In genomic region chr2:171150694-171151285, GRCh38 we compare ENCODE assay signal across 30 cellular contexts. TPM values are rescaled to one million over a fixed set of nuclear protein-coding genes. Genes with fewer than 3 reads are reported as not detected.
DNase-seq lines count a peak whose midpoint lies in the region; ATAC-seq lines count a peak whose summit lies in the region.
"Had no signal": no experiment of that assay in that cellular context is flagged by ENCODE, and none has a peak within 500 bp of the region (broad histone marks: within the 10 kb centered on the region; RNA-seq: fewer than 3 reads in every experiment).

No MANE protein-coding gene starts in this region.

- peak overlapping the region in 1 of 2 donors; percentile 7 for H3K4me3 Mint-ChIP-seq in activated T-cell treated with anti-CD3 and anti-CD28 coated beads, Interleukin-2, amount 50 U/mL, for 72 hours
- H3K4me3 Mint-ChIP-seq: central memory CD8-positive, alpha-beta T cell; neural crest cell had no signal

- H3K36me3 Mint-ChIP-seq in activated T-cell treated with anti-CD3 and anti-CD28 coated beads, Interleukin-2, amount 50 U/mL, for 72 hours (ENCODE audit: insufficient read depth in 2 of 2) = peaks cover 0 to 2% of the 10 kb centered on the region in 2 donors

- peaks cover 73% of the 10 kb centered on the region for H3K4me1 Mint-ChIP-seq in activated T-cell treated with anti-CD3 and anti-CD28 coated beads, Interleukin-2, amount 50 U/mL, for 72 hours (ENCODE audit: low read depth)

- intact Hi-C loops in posterior vena cava (cut with DNase I) = no loop called here

- ATAC-seq in activated T-cell treated with anti-CD3 and anti-CD28 coated beads, Interleukin-2, amount 50 U/mL, for 72 hours (replicated peaks in 1 of 2) = peak; percentile 59 to 88
- ATAC-seq in HG03139 (IDR thresholded peaks at IDR 0.05; ENCODE audit: unreplicated experiment) (no peak), HG02885 (IDR thresholded peaks at IDR 0.05; ENCODE audit: poor library complexity, unreplicated experiment) (no peak)
- ATAC-seq: left lung had no signal

- no peaks in the 10 kb centered on the region for H3K9me3 Mint-ChIP-seq in activated T-cell treated with anti-CD3 and anti-CD28 coated beads, Interleukin-2, amount 50 U/mL, for 72 hours
- H3K9me3 Mint-ChIP-seq: central memory CD8-positive, alpha-beta T cell; neural crest cell had no signal

- no peaks in the 10 kb centered on the region for H3K27me3 Mint-ChIP-seq in activated T-cell treated with anti-CD3 and anti-CD28 coated beads, Interleukin-2, amount 50 U/mL, for 72 hours (ENCODE audit: low read depth)
- H3K27me3 Mint-ChIP-seq: central memory CD8-positive, alpha-beta T cell had no signal

- in situ Hi-C loops in SK-MEL-5 (cut with HindIII; ENCODE audit: low pct_unique_long_range_greater_than_20kb, low sequenced_read_pairs) = no loop called here

- no peak for DNase-seq in activated T-cell treated with anti-CD3 and anti-CD28 coated beads, Interleukin-2, amount 50 U/mL, for 72 hours
- no peak for DNase-seq in activated T-cell treated with anti-CD3 and anti-CD28 coated beads for 4 hours
- peak; percentile 8 for DNase-seq in COLO829 (ENCODE audit: low spot score)
- peak; percentile 6 for DNase-seq in SK-MEL-5 (ENCODE audit: low read depth, low spot score)
- peak; percentile 28 for DNase-seq in posterior vena cava (ENCODE audit: low spot score)
- no peak for DNase-seq in HUDEP-2 (lab: John Stamatoyannopoulos, UW; ENCODE audit: unreplicated experiment in 76 of 76)
- DNase-seq: ACHN; activated CD4-positive, CD25-positive, alpha-beta regulatory T cell; activated CD8-positive, alpha-beta memory T cell treated with anti-CD3 and anti-CD28 coated beads, Interleukin-2, amount 50 U/mL, for 48 hours; activated gamma-delta T cell; adrenal gland; BE2C; COR-L47; DMS53; erythroblast; GM23248; hypothalamus; left lung; mesendoderm; NCI-H1105; NCI-H187 treated with DMSO at 0.1 percent for 48 hours; NCI-H2171 treated with DMSO at 0.1 percent for 48 hours; NCI-H510A; pancreas; RPMI8226; thyroid gland had no signal

- no peak overlapping the region for H3K27ac Mint-ChIP-seq in activated T-cell treated with anti-CD3 and anti-CD28 coated beads, Interleukin-2, amount 50 U/mL, for 72 hours

RNA-seq across cellular contexts. Expression of gene TLK1, which starts 9.9 kb away (rescaled TPM):
- 100 to 1,000 TPM in 1 of 2 donors, 10 to 100 TPM in 1; 96.0 to 102 TPM for total RNA-seq in activated T-cell treated with anti-CD3 and anti-CD28 coated beads, Interleukin-2, amount 50 U/mL, for 72 hours
- 12.4 and 12.9 TPM in 2 replicates for total RNA-seq in SK-MEL-5 (2014; rRNA removed; shearing (Covaris generic))
- 15.8 and 30.8 TPM in 2 replicates for polyA plus RNA-seq in SK-MEL-5 (2015; cell fraction: cytosol; rRNA removed)
- 7.8 and 21.8 TPM in 2 replicates for polyA plus RNA-seq in SK-MEL-5 (2015; cell fraction: nucleus; rRNA removed)
- 10 to 100 TPM; 48.6 to 55.3 TPM for total RNA-seq in posterior vena cava

Comparison
In these comparisons a context has a peak if more than half of its experiments do, and no peak if none do; other contexts are left out.
1. ATAC-seq: peak in activated T-cell treated with anti-CD3 and anti-CD28 coated beads, Interleukin-2, amount 50 U/mL, for 72 hours (2 of 2); none in HG03139 (single experiment) and HG02885 (single experiment).
2. DNase-seq: peak in COLO829 (single experiment), SK-MEL-5 (single experiment) and posterior vena cava (single experiment); none in activated T-cell treated with anti-CD3 and anti-CD28 coated beads, Interleukin-2, amount 50 U/mL, for 72 hours (0 of 2), activated T-cell treated with anti-CD3 and anti-CD28 coated beads for 4 hours (single experiment) and HUDEP-2 (0 of 76).